Comparison of ENCODE assay signal across 7 cellular contexts in genomic region chr18:26628017-26628416, GRCh38.
"Had no signal": no experiment of that assay in that cellular context is flagged by ENCODE, and none has a peak within 500 bp of the region (broad histone marks: within the 10 kb centered on the region; RNA-seq: fewer than 3 reads in every experiment).

No MANE protein-coding gene starts in this region.

- H3K4me1 ChIP-seq: HAP-1 had no signal

- H3K9ac ChIP-seq: GM23248 had no signal

- H3K36me3 ChIP-seq: HAP-1 had no signal

- H3K4me1 Mint-ChIP-seq: IgD-negative memory B cell had no signal

- H2AFZ ChIP-seq: GM23248 had no signal

- H3K27ac Mint-ChIP-seq: HFFc6, IgD-negative memory B cell had no signal

- H3K4me3 ChIP-seq: GM23248, HAP-1 had no signal

- H3K36me3 Mint-ChIP-seq: IgD-negative memory B cell had no signal

- H3K27ac ChIP-seq: GM23248 had no signal

- DNase-seq: GM23248, GOT3, H7, HFFc6 had no signal

- H3K4me3 Mint-ChIP-seq: HFFc6, IgD-negative memory B cell had no signal

- ATAC-seq: HCT116 had no signal
